11 cellular contexts compared by ENCODE assay signal in the genomic region with DNA sequence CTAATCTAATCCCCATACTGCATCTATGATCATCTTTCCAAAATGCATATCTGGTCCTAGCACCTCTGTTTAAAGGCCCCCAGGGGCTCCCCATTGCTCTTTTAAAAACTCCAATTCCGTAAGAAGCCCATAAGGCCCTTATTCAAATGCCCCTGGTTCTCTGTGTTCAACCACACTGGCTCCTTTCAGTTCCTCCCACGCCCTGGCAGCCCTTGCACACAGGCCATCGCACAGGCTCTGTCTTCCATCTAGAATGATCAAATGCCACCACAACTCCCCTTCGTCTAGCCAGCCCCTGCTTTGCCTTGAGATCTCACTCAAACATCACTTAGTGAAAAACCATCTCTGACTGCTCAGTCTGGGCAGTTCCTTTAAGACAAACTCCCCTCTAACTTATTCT.
DNase-seq lines count a peak whose midpoint lies in the region; ATAC-seq and TF ChIP-seq lines count a peak whose summit lies in the region.
"Had no signal": no experiment of that assay in that cellular context is flagged by ENCODE, and none has a peak within 500 bp of the region (broad histone marks: within the 10 kb centered on the region; RNA-seq: fewer than 3 reads in every experiment).

No MANE protein-coding gene starts in this region.

- no peak overlapping the region for H2AFZ ChIP-seq in mammary epithelial cell (ENCODE audit: low read depth, low read length)

- H3K9me3 Mint-ChIP-seq in activated CD4-positive, alpha-beta T cell treated with anti-CD3 and anti-CD28 coated beads for 36 hours (ENCODE audit: low read depth), result no peaks in the 10 kb centered on the region
- no peaks in the 10 kb centered on the region for H3K9me3 Mint-ChIP-seq in stimulated activated memory B cell treated with anti-CD40 and anti-IgM and Interleukin-4, amounts not matched to agents 10 μg/mL and 1 μg/mL and 100 μg/mL, for 72 hours

- TF ChIP-seq CTCF in mammary epithelial cell (conservative IDR thresholded peaks at IDR 0.05 in 1 of 2, IDR thresholded peaks at IDR 0.05 in 1 of 2; ENCODE audit: extremely low read depth in 1 of 2, insufficient read depth in 1 of 2, low read depth in 1 of 2, low read length in 2 of 2), result no peak

- no peak overlapping the region for H3K4me3 Mint-ChIP-seq in activated CD4-positive, alpha-beta T cell treated with anti-CD3 and anti-CD28 coated beads for 36 hours
- peak overlapping the region; percentile 3 for H3K4me3 Mint-ChIP-seq in stimulated activated memory B cell treated with anti-CD40 and anti-IgM and Interleukin-4, amounts not matched to agents 10 μg/mL and 1 μg/mL and 100 μg/mL, for 72 hours

- DNase-seq in activated CD4-positive, alpha-beta T cell treated with anti-CD3 and anti-CD28 coated beads for 36 hours, result peak; percentile 32
- no peak for DNase-seq in activated CD4-positive, alpha-beta T cell treated with anti-CD3 and anti-CD28 coated beads for 4 hours
- DNase-seq in aorta, result no peak
- DNase-seq in germinal center (ENCODE audit: low spot score), result no peak
- no peak for DNase-seq in mammary epithelial cell
- DNase-seq: NCI-H1930, Right ventricle myocardium superior had no signal

- H3K4me3 ChIP-seq in aorta (ENCODE audit: low read length in 2 of 2) (no peak overlapping the region), mammary epithelial cell (replicated peaks in 1 of 3; ENCODE audit: insufficient read depth in 1 of 3, low read depth in 2 of 3, low read length in 3 of 3) (no peak overlapping the region)

- H3K27ac ChIP-seq in aorta (ENCODE audit: low read depth in 1 of 2, low read length in 2 of 2) (no peak overlapping the region), mammary epithelial cell (ENCODE audit: insufficient read depth, low read depth, low read length) (no peak overlapping the region)

- H3K9ac ChIP-seq in mammary epithelial cell (ENCODE audit: insufficient read depth, low read length), result no peak overlapping the region

- in situ Hi-C loops in mammary epithelial cell (cut with MboI; ENCODE audit: low sequenced_read_pairs in 2 of 2), result loop anchor here (25.0 kb wide), 3 partner anchors 745 to 1070 kb away; no protein-coding TSS in a partner anchor

- peaks cover 15% of the 10 kb centered on the region for H3K4me1 Mint-ChIP-seq in activated CD4-positive, alpha-beta T cell treated with anti-CD3 and anti-CD28 coated beads for 36 hours
- H3K4me1 Mint-ChIP-seq in stimulated activated memory B cell treated with anti-CD40 and anti-IgM and Interleukin-4, amounts not matched to agents 10 μg/mL and 1 μg/mL and 100 μg/mL, for 72 hours, result peaks cover 35% of the 10 kb centered on the region

- H4K20me1 ChIP-seq in mammary epithelial cell (ENCODE audit: insufficient read depth, low read length), result no peaks in the 10 kb centered on the region

- no peaks in the 10 kb centered on the region for H3K79me2 ChIP-seq in mammary epithelial cell (ENCODE audit: insufficient read depth, low read length)

- dilution Hi-C loops in mammary epithelial cell (cut with HindIII; ENCODE audit: low sequenced_read_pairs), result no loop called here

- no peak for ATAC-seq in activated CD4-positive, alpha-beta T cell treated with anti-CD3 and anti-CD28 coated beads for 36 hours
- ATAC-seq in GM21737 (IDR thresholded peaks at IDR 0.05; ENCODE audit: unreplicated experiment) (peak; percentile 71), HG03439 (IDR thresholded peaks at IDR 0.05; ENCODE audit: unreplicated experiment) (peak; percentile 73), aorta (ENCODE audit: low FRiP score) (no peak)
- peak; percentile 92 for ATAC-seq in stimulated activated memory B cell treated with anti-CD40 and anti-IgM and Interleukin-4, amounts not matched to agents 10 μg/mL and 1 μg/mL and 100 μg/mL, for 72 hours

- CTCF ChIA-PET in activated CD4-positive, alpha-beta T cell treated with anti-CD3 and anti-CD28 coated beads for 36 hours (lab: Charles Lee), result interaction anchor here (0.5 kb wide), 1 partner anchor 475 kb away, joined by 3 read pairs; no protein-coding TSS in a partner anchor
- CTCF ChIA-PET in mammary epithelial cell (lab: Charles Lee; ENCODE audit: low non-redundant PET), result no interaction called here

- no peaks in the 10 kb centered on the region for H3K4me1 ChIP-seq in aorta (ENCODE audit: control insufficient read depth in 1 of 2, insufficient read depth in 2 of 2, low read length in 2 of 2)
- no peaks in the 10 kb centered on the region for H3K4me1 ChIP-seq in mammary epithelial cell (ENCODE audit: insufficient read depth, low read length)

- POLR2A ChIA-PET in activated CD4-positive, alpha-beta T cell treated with anti-CD3 and anti-CD28 coated beads for 36 hours (lab: Charles Lee), result no interaction called here

- no peaks in the 10 kb centered on the region for H3K27me3 ChIP-seq in aorta (ENCODE audit: control insufficient read depth in 1 of 2, insufficient read depth in 2 of 2, low read length in 1 of 2)
- no peaks in the 10 kb centered on the region for H3K27me3 ChIP-seq in mammary epithelial cell (ENCODE audit: insufficient read depth, low read length)

- no TSS peak for BruUV-seq in mammary epithelial cell (replicated peaks; lab: Mats Ljungman, UMichigan)

- WGBS in aorta, 2 donors, result 83 to 90% methylated on average over 4 of the region's 4 CpGs
- 50% methylated on average over 4 of the region's 4 CpGs for WGBS in mammary epithelial cell (ENCODE audit: low coverage, missing lambda C conversion rate)

- H3K36me3 Mint-ChIP-seq in activated CD4-positive, alpha-beta T cell treated with anti-CD3 and anti-CD28 coated beads for 36 hours (ENCODE audit: low read depth), result no peaks in the 10 kb centered on the region
- H3K36me3 Mint-ChIP-seq in stimulated activated memory B cell treated with anti-CD40 and anti-IgM and Interleukin-4, amounts not matched to agents 10 μg/mL and 1 μg/mL and 100 μg/mL, for 72 hours, result no peaks in the 10 kb centered on the region

- peaks cover 2% of the 10 kb centered on the region for H3K27me3 Mint-ChIP-seq in activated CD4-positive, alpha-beta T cell treated with anti-CD3 and anti-CD28 coated beads for 36 hours
- peaks cover 2% of the 10 kb centered on the region for H3K27me3 Mint-ChIP-seq in stimulated activated memory B cell treated with anti-CD40 and anti-IgM and Interleukin-4, amounts not matched to agents 10 μg/mL and 1 μg/mL and 100 μg/mL, for 72 hours

- H3K9me3 ChIP-seq in aorta (ENCODE audit: control insufficient read depth, low read length) (no peaks in the 10 kb centered on the region), mammary epithelial cell (replicated peaks; ENCODE audit: insufficient read depth, low read length) (no peaks in the 10 kb centered on the region)

- no peaks in the 10 kb centered on the region for H3K36me3 ChIP-seq in aorta (ENCODE audit: control insufficient read depth in 1 of 2, insufficient read depth in 2 of 2, low read length in 1 of 2)
- H3K36me3 ChIP-seq in mammary epithelial cell (ENCODE audit: insufficient read depth, low read length), result no peaks in the 10 kb centered on the region

- H3K27ac Mint-ChIP-seq in activated CD4-positive, alpha-beta T cell treated with anti-CD3 and anti-CD28 coated beads for 36 hours, result no peak overlapping the region
- H3K27ac Mint-ChIP-seq in stimulated activated memory B cell treated with anti-CD40 and anti-IgM and Interleukin-4, amounts not matched to agents 10 μg/mL and 1 μg/mL and 100 μg/mL, for 72 hours, result peak overlapping the region; percentile 73
- H3K27ac Mint-ChIP-seq: progenitor cell of endocrine pancreas had no signal

- intact Hi-C loops in activated CD4-positive, alpha-beta T cell treated with anti-CD3 and anti-CD28 coated beads for 36 hours (cut with DNase I, micrococcal nuclease), result no loop called here
- intact Hi-C loops in aorta (cut with DNase I) (no loop called here), mammary epithelial cell (cut with micrococcal nuclease) (no loop called here)

- H3K4me2 ChIP-seq in mammary epithelial cell (ENCODE audit: insufficient read depth, low read depth, low read length), result no peak overlapping the region

Comparison
In these comparisons a context has a peak if more than half of its experiments do, and no peak if none do; other contexts are left out.
1. ATAC-seq: peak in GM21737 (single experiment), HG03439 (single experiment) and stimulated activated memory B cell treated with anti-CD40 and anti-IgM and Interleukin-4, amounts not matched to agents 10 μg/mL and 1 μg/mL and 100 μg/mL, for 72 hours (single experiment); none in activated CD4-positive, alpha-beta T cell treated with anti-CD3 and anti-CD28 coated beads for 36 hours (single experiment) and aorta (single experiment).